20 cellular contexts compared by ENCODE assay signal in the genomic region with DNA sequence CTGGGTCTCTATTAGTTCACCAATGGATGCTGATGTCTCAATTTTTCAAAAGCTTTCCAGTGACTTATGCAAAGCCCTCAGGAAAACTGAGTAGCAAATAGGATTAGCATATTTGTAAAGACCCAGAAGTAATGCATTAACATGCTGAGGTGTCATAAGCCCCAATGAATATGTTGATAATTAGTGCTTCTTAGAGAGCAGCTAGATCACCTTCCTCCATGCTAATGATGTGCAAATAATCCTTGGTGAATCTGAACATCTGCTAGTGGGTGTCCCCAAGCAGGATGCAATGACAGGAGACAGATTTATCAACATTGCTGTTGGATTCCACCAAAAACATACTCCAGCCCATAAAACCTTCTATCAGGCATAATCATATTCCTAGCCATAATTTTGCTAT.
"Had no signal": no experiment of that assay in that cellular context is flagged by ENCODE, and none has a peak within 500 bp of the region (broad histone marks: within the 10 kb centered on the region; RNA-seq: fewer than 3 reads in every experiment).

No MANE protein-coding gene starts in this region.

- H3K27me3 Mint-ChIP-seq: activated CD4-positive, alpha-beta T cell treated with anti-CD3 and anti-CD28 coated beads, Interleukin-2, amount 10 ng/mL, durations not matched to agents 7 days and 5 days; activated T-cell treated with anti-CD3 and anti-CD28 coated beads, Interleukin-2, amount 50 U/mL, for 24 hours had no signal

- H3K27ac Mint-ChIP-seq: activated CD4-positive, alpha-beta T cell treated with anti-CD3 and anti-CD28 coated beads, Interleukin-2, amount 10 ng/mL, durations not matched to agents 7 days and 5 days; activated CD8-positive, alpha-beta T cell treated with anti-CD3 and anti-CD28 coated beads, Interleukin-2, amount 10 ng/mL, durations not matched to agents 7 days and 5 days; activated T-cell treated with anti-CD3 and anti-CD28 coated beads, Interleukin-2, amount 50 U/mL, for 24 hours had no signal

- H3K4me3 Mint-ChIP-seq: activated CD4-positive, alpha-beta T cell treated with anti-CD3 and anti-CD28 coated beads, Interleukin-2, amount 10 ng/mL, durations not matched to agents 7 days and 5 days; activated CD8-positive, alpha-beta T cell treated with anti-CD3 and anti-CD28 coated beads, Interleukin-2, amount 10 ng/mL, durations not matched to agents 7 days and 5 days; activated T-cell treated with anti-CD3 and anti-CD28 coated beads, Interleukin-2, amount 50 U/mL, for 24 hours had no signal

- DNase-seq: activated CD4-positive, alpha-beta T cell treated with anti-CD3 and anti-CD28 coated beads, Interleukin-2, amount 10 ng/mL, durations not matched to agents 7 days and 5 days; activated CD4-positive, CD25-positive, alpha-beta regulatory T cell; activated CD8-positive, alpha-beta T cell treated with anti-CD3 and anti-CD28 coated beads, Interleukin-2, amount 10 ng/mL, durations not matched to agents 7 days and 5 days; activated effector memory CD4-positive, alpha-beta T cell treated with Interleukin-2 at 50 U/mL for 16 hours; activated naive CD4-positive, alpha-beta T cell treated with anti-CD3 and anti-CD28 coated beads, Interleukin-2, amount 50 U/mL, for 16 hours; activated T-cell treated with anti-CD3 and anti-CD28 coated beads, Interleukin-2, amount 50 U/mL, for 24 hours; aorta; brain microvascular endothelial cell; central memory CD4-positive, alpha-beta T cell; erythroblast; foreskin melanocyte; hypothalamus; kidney; midbrain; occipital lobe; stimulated activated CD8-positive, alpha-beta memory T cell treated with anti-CD3 and anti-CD28 coated beads, Interleukin-4, amount 100 ng/mL, for 48 hours; stimulated activated naive CD4-positive, alpha-beta T cell; T1000; upper lobe of right lung had no signal

- ATAC-seq: activated CD8-positive, alpha-beta T cell treated with anti-CD3 and anti-CD28 coated beads, Interleukin-2, amount 10 ng/mL, durations not matched to agents 7 days and 5 days; left lobe of liver; upper lobe of right lung had no signal
